ENCODE assay signal across 8 cellular contexts in the genomic region with DNA sequence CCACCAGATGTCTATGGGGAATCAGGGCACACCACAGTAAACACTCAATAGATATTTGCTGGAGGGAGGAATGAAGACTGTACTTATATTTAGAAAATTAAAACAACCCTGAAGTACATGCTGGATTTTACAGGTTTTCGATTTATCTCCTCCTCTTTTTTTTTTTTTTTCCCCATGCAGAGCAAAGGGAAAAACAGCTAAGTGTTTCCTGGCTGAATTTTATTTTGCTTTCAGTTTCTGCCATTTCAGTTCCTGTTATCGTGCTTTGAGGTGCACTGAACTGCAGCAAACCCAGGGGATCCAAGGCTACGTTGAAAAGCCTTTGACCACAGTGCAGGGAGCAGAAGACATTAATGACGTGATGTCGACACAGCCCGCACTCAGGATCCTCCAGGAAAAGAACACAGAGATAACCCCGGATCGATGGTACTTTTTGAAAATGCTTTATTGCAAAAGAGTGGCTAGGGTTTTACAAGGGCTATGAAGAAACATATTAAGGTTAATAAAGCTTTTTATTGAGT. TPM values are rescaled to one million over a fixed set of nuclear protein-coding genes. Genes with fewer than 3 reads are reported as not detected.
DNase-seq lines count a peak whose midpoint lies in the region; ATAC-seq, FAIRE-seq and TF ChIP-seq lines count a peak whose summit lies in the region.

No MANE protein-coding gene starts in this region.

- H3K4me2 ChIP-seq in BLaER1 treated with 17β-estradiol and CSF1 and Interleukin-3, amounts not matched to agents 10 nM and 100 nM = peak overlapping the region; percentile 64 to 95 (median 83)

- TF ChIP-seq EP300 in upper lobe of left lung (IDR thresholded peaks at IDR 0.05) = no peak

- DNase-seq in SK-N-MC (ENCODE audit: low read depth, low spot score) (no peak), upper lobe of left lung (peak in 1 of 2 donors; percentile 48), NCI-H1930 (lab: John Stamatoyannopoulos, UW) (no peak)

- TF ChIP-seq CTCF in upper lobe of left lung (IDR thresholded peaks at IDR 0.05) = no peak

- H3K27ac ChIP-seq in BLaER1 treated with 17β-estradiol and CSF1 and Interleukin-3, amounts not matched to agents 10 nM and 100 nM = peak overlapping the region; percentile 56 to 91 (median 87)
- H3K27ac ChIP-seq in SK-N-MC (peak overlapping the region; percentile 76), upper lobe of left lung (peak overlapping the region; percentile 70 to 86 (median 78))

- H3K9ac ChIP-seq in BLaER1 treated with 17β-estradiol and CSF1 and Interleukin-3, amounts not matched to agents 10 nM and 100 nM = peak overlapping the region; percentile 60 to 80 (median 73); a peak in 21 of 22 replicates
- H3K9ac ChIP-seq in SK-N-MC (ENCODE audit: insufficient read length) = peak overlapping the region; percentile 62
- peak overlapping the region; percentile 72 for H3K9ac ChIP-seq in mucosa of stomach (ENCODE audit: low read length)

- no peaks in the 10 kb centered on the region for H3K9me3 ChIP-seq in BLaER1 treated with 17β-estradiol and CSF1 and Interleukin-3, amounts not matched to agents 10 nM and 100 nM (replicated peaks in 1 of 11)
- H3K9me3 ChIP-seq in SK-N-MC (ENCODE audit: low read depth, low read length) = no peaks in the 10 kb centered on the region
- H3K9me3 ChIP-seq in mucosa of stomach (ENCODE audit: control insufficient read depth, low read length) = no peaks in the 10 kb centered on the region
- H3K9me3 ChIP-seq in upper lobe of left lung = no peaks in the 10 kb centered on the region

- H3K4me3 ChIP-seq in BLaER1 treated with 17β-estradiol and CSF1 and Interleukin-3, amounts not matched to agents 10 nM and 100 nM = peak overlapping the region; percentile 37 to 63 (median 51); a peak in 18 of 20 replicates
- H3K4me3 ChIP-seq in SK-N-MC (peak overlapping the region; percentile 72), mucosa of stomach (ENCODE audit: low read length) (peak overlapping the region; percentile 33), upper lobe of left lung (peak overlapping the region; percentile 10 to 47 (median 38))

- no peaks in the 10 kb centered on the region for H4K20me1 ChIP-seq in BLaER1 treated with 17β-estradiol and CSF1 and Interleukin-3, amounts not matched to agents 10 nM and 100 nM

- TF ChIP-seq POLR2A in GM19193 (IDR thresholded peaks at IDR 0.05; ENCODE audit: extremely low read depth, insufficient read depth, insufficient read length) (peak; percentile 18), upper lobe of left lung (IDR thresholded peaks at IDR 0.05) (no peak)

- H3K4me1 ChIP-seq in BLaER1 treated with 17β-estradiol and CSF1 and Interleukin-3, amounts not matched to agents 10 nM and 100 nM = peaks cover 17 to 32% (median 27%) of the 10 kb centered on the region in 10 experiments
- peaks cover 10% of the 10 kb centered on the region for H3K4me1 ChIP-seq in mucosa of stomach (ENCODE audit: control insufficient read depth, insufficient read depth, low read length)
- peaks cover 10 to 25% (median 16%) of the 10 kb centered on the region in 4 donors for H3K4me1 ChIP-seq in upper lobe of left lung

- H3K36me3 ChIP-seq in BLaER1 treated with 17β-estradiol and CSF1 and Interleukin-3, amounts not matched to agents 10 nM and 100 nM = no peaks in the 10 kb centered on the region
- H3K36me3 ChIP-seq in SK-N-MC (ENCODE audit: insufficient read depth, low read length) (no peaks in the 10 kb centered on the region), mucosa of stomach (ENCODE audit: control insufficient read depth, insufficient read depth, low read length) (no peaks in the 10 kb centered on the region), upper lobe of left lung (no peaks in the 10 kb centered on the region)

- H3K27me3 ChIP-seq in BLaER1 treated with 17β-estradiol and CSF1 and Interleukin-3, amounts not matched to agents 10 nM and 100 nM = no peaks in the 10 kb centered on the region
- H3K27me3 ChIP-seq in mucosa of stomach (ENCODE audit: control insufficient read depth, insufficient read depth, low read length) (no peaks in the 10 kb centered on the region), upper lobe of left lung (no peaks in the 10 kb centered on the region)

- FAIRE-seq in colon (lab: Jason Lieb, UNC) = peak; percentile 81

- WGBS in upper lobe of left lung, 2 donors = 0 to 1% methylated on average over 8 of the region's 8 CpGs

- ATAC-seq in HG03159 (IDR thresholded peaks at IDR 0.05; ENCODE audit: unreplicated experiment) (peak; percentile 92), upper lobe of left lung (ENCODE audit: low FRiP score in 2 of 2) (peak; percentile 62 to 82)

RNA-seq across cellular contexts. Expression of gene CNN3, which starts 35.9 kb away (rescaled TPM):
- 100 to 1,000 TPM in 5 of 6 donors, 10 to 100 TPM in 1; 60.8 to 209 (median 166) TPM for total RNA-seq in upper lobe of left lung
